ENCODE assay signal across 8 cellular contexts in the genomic region with DNA sequence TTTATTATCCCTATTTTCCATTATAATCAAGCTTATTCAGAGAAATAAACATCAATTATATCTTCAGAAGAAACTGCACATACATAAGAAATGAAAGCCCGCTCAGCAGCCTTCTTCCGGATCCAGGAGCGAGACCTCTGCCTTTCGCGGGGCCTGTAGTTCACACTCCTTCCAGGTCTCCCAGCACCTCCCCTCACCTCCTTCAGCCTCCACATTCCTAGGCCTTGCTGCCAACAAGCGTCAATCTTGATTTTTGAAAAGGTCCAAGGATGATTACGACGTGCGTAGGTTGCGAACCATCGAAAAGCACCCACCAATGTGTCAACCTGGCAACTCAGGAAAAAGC. TPM values are rescaled to one million over a fixed set of nuclear protein-coding genes. Genes with fewer than 3 reads are reported as not detected.
DNase-seq lines count a peak whose midpoint lies in the region; ATAC-seq and TF ChIP-seq lines count a peak whose summit lies in the region.

No MANE protein-coding gene starts in this region.

- H3K27ac ChIP-seq in OCI-LY1 (ENCODE audit: low read depth, low read length, poor library complexity, severe bottlenecking), result no peak overlapping the region
- H3K27ac ChIP-seq in esophagus squamous epithelium, result peak overlapping the region; percentile 84 to 90 (median 88)

- H3K4me3 ChIP-seq in OCI-LY1 (ENCODE audit: low read depth, low read length, poor library complexity, severe bottlenecking) (peak overlapping the region; percentile 84), esophagus squamous epithelium (peak overlapping the region; percentile 83 to 95 (median 90)), retinal pigment epithelial cell (ENCODE audit: low read length) (peak overlapping the region; percentile 27)

- H3K9me3 ChIP-seq in OCI-LY1 (ENCODE audit: low read length) (no peaks in the 10 kb centered on the region), esophagus squamous epithelium (no peaks in the 10 kb centered on the region)

- no peak overlapping the region; the same call in 1 of the 2 replicates for H2AFZ ChIP-seq in OCI-LY1 (ENCODE audit: low read length)

- H4K20me1 ChIP-seq in OCI-LY1 (ENCODE audit: insufficient read depth, low read length), result no peaks in the 10 kb centered on the region

- H3K9ac ChIP-seq in OCI-LY1 (ENCODE audit: low read length), result no peak overlapping the region

- no peaks in the 10 kb centered on the region; the same call in 1 of the 2 replicates for H3K27me3 ChIP-seq in OCI-LY1 (ENCODE audit: insufficient read depth, low read length)
- H3K27me3 ChIP-seq in esophagus squamous epithelium, result peaks cover 0 to 7% (median 0%) of the 10 kb centered on the region in 4 donors

- intact Hi-C loops in esophagus squamous epithelium (cut with DNase I), result no loop called here

- no peak for TF ChIP-seq POLR2A in esophagus squamous epithelium (IDR thresholded peaks at IDR 0.05)

- no peaks in the 10 kb centered on the region for H3K36me3 ChIP-seq in OCI-LY1 (ENCODE audit: insufficient read depth, low read length)
- no peaks in the 10 kb centered on the region for H3K36me3 ChIP-seq in esophagus squamous epithelium

- 64 to 65% methylated on average over 11 of the region's 11 CpGs for WGBS in esophagus squamous epithelium, 2 donors

- peak overlapping the region; percentile 47 for H3K4me2 ChIP-seq in OCI-LY1 (ENCODE audit: low read length)

- H3K4me1 ChIP-seq in OCI-LY1 (ENCODE audit: insufficient read depth, low read length, severe bottlenecking), result peaks cover 14% of the 10 kb centered on the region
- peaks cover 14 to 40% (median 22%) of the 10 kb centered on the region in 3 donors for H3K4me1 ChIP-seq in esophagus squamous epithelium

- H3F3A ChIP-seq in OCI-LY1 (ENCODE audit: insufficient read depth, low read length), result no peaks in the 10 kb centered on the region

- DNase-seq in esophagus squamous epithelium (lab: John Stamatoyannopoulos, UW) (no peak), retinal pigment epithelial cell (ENCODE audit: low read depth) (no peak), NCI-H1105 (lab: John Stamatoyannopoulos, UW) (no peak), islet precursor cell (no peak), ureter (ENCODE audit: low spot score) (no peak)

- H3K79me2 ChIP-seq in OCI-LY1 (ENCODE audit: insufficient read depth, low read length), result peaks cover 7% of the 10 kb centered on the region; the same call in 1 of the 2 replicates

- TF ChIP-seq CTCF in OCI-LY1 (IDR thresholded peaks at IDR 0.05; ENCODE audit: low read length) (no peak), esophagus squamous epithelium (IDR thresholded peaks at IDR 0.05) (no peak), retinal pigment epithelial cell (conservative IDR thresholded peaks at IDR 0.05; ENCODE audit: low read depth, low read length) (no peak)

- no peaks in the 10 kb centered on the region for H3K9me2 ChIP-seq in OCI-LY1 (ENCODE audit: low read depth, low read length)

- ATAC-seq in GM18907 (IDR thresholded peaks at IDR 0.05; ENCODE audit: unreplicated experiment) (peak; percentile 15), HG02885 (IDR thresholded peaks at IDR 0.05; ENCODE audit: poor library complexity, unreplicated experiment) (no peak)

RNA-seq across cellular contexts. Expression of gene KIDINS220, which starts 0.4 kb away (rescaled TPM):
- total RNA-seq in esophagus squamous epithelium, result 10 to 100 TPM; 27.4 to 58.7 (median 35.7) TPM
- 71.2 TPM for total RNA-seq in ureter

Comparison
In these comparisons a context has a peak if more than half of its experiments do, and no peak if none do; other contexts are left out.
1. H3K4me3 ChIP-seq: peak in every context shown above with its lines; median percentile 90 in esophagus squamous epithelium; 84 in OCI-LY1; 27 in retinal pigment epithelial cell.